10 cellular contexts compared by ENCODE assay signal in the genomic region with DNA sequence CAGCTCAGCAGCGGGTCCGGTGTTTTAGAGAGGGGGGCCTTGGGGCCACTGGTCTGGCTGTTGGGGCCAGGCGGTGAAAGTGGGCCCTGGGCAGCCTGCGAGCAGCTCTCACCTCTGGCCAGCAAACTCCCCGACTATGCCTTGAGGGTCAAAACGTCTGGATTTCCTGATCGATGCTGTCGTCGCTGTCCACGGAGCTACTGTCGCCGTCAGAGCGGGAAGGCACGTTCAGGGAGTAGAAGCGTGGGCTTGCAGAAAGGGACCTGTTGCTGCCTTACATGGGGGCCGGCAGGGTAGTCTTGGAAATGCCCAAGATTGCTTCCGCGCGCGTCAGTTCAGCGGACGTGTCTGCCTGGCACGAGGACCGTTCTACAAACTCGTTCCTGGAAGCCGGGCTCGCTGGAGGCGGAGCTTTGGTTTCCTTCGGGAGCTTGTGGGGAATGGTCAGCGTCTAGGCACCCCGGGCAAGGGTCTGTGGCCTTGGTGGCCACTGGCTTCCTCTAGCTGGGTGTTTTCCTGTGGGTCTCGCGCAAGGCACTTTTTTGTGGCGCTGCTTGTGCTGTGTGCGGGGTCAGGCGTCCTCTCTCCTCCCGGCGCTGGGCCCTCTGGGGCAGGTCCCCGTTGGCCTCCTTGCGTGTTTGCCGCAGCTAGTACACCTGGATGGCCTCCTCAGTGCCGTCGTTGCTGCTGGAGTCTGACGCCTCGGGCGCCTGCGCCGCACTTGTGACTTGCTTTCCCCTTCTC. TPM values are rescaled to one million over a fixed set of nuclear protein-coding genes. Genes with fewer than 3 reads are reported as not detected.
DNase-seq lines count a peak whose midpoint lies in the region; ATAC-seq, FAIRE-seq and TF ChIP-seq lines count a peak whose summit lies in the region.
"Had no signal": no experiment of that assay in that cellular context is flagged by ENCODE, and none has a peak within 500 bp of the region (broad histone marks: within the 10 kb centered on the region; RNA-seq: fewer than 3 reads in every experiment).

No MANE protein-coding gene starts in this region.

- no peak overlapping the region for H3K56ac ChIP-seq in H9 (ENCODE audit: insufficient read length, low read depth, low read length)

- WGBS in H9 (ENCODE audit: extremely low coverage, insufficient read length, low lambda C conversion rate): no CpG with 5 or more reads among the region's 48 CpGs
- WGBS in right cardiac atrium: 68% methylated on average over 48 of the region's 48 CpGs
- WGBS in small intestine, 3 donors: 55 to 65% (median 59%) methylated on average over 46 to 48 of the region's 48 CpGs
- WGBS in lower leg skin, 2 donors: 50 to 77% methylated on average over 48 of the region's 48 CpGs
- 95 to 97% methylated on average over 42 to 48 of the region's 48 CpGs for WGBS in endodermal cell (ENCODE audit: insufficient coverage in 1 of 2, insufficient read length in 1 of 2), 2 experiments

- H3K4me1 Mint-ChIP-seq in H9 (peaks cover 0 to 4% of the 10 kb centered on the region in 2 experiments; a peak in 1 of 4 replicates), endodermal cell (no peaks in the 10 kb centered on the region)
- H3K4me1 Mint-ChIP-seq in activated T-helper 2 cell treated with anti-CD3 and anti-CD28 coated beads, Interferon-gamma antibody, Interleukin-2, Interleukin-4, amounts not matched to agents 10 μg/mL and 5 μg/mL and 100 μg/mL, durations not matched to agents 14 hours and 24 hours and 36 hours (ENCODE audit: low read depth): peaks cover 15% of the 10 kb centered on the region

- no peak overlapping the region for H2AK5ac ChIP-seq in H9 (ENCODE audit: insufficient read length, low read length)

- H3K27ac Mint-ChIP-seq in H9 (peak overlapping the region in 2 of 3 experiments; percentile 64 to 87; a peak in 2 of 7 replicates), endodermal cell (no peak overlapping the region)
- no peak overlapping the region for H3K27ac Mint-ChIP-seq in activated T-helper 2 cell treated with anti-CD3 and anti-CD28 coated beads, Interferon-gamma antibody, Interleukin-2, Interleukin-4, amounts not matched to agents 10 μg/mL and 5 μg/mL and 100 μg/mL, durations not matched to agents 14 hours and 24 hours and 36 hours

- no peak overlapping the region for H2BK12ac ChIP-seq in H9 (ENCODE audit: insufficient read length, low read depth, low read length)

- no peak overlapping the region for H2BK120ac ChIP-seq in H9 (ENCODE audit: low read depth, low read length, poor library complexity, severe bottlenecking)

- no peak for DNase-seq in H9
- no peak for DNase-seq in activated T-helper 2 cell treated with anti-CD3 and anti-CD28 coated beads, Interferon-gamma antibody, Interleukin-2, Interleukin-4, amounts not matched to agents 10 μg/mL and 5 μg/mL and 100 μg/mL, durations not matched to agents 14 hours and 24 hours and 36 hours (ENCODE audit: low spot score)
- DNase-seq in right cardiac atrium: peak; percentile 46 to 66 (median 59)
- DNase-seq in small intestine: peak; percentile 30
- DNase-seq in NCI-H1105 (lab: John Stamatoyannopoulos, UW): no peak
- DNase-seq in lower leg skin (ENCODE audit: low spot score in 2 of 2): no peak
- DNase-seq in endodermal cell: no peak
- DNase-seq: stimulated activated naive CD4-positive, alpha-beta T cell treated with Interleukin-2 at 50 U/mL for 16 hours had no signal

- no peak overlapping the region for H4K8ac ChIP-seq in H9 (replicated peaks; ENCODE audit: insufficient read length, low read depth, low read length)

- no peak overlapping the region for H3T11ph ChIP-seq in H9 (ENCODE audit: low read length)

- no peaks in the 10 kb centered on the region for H3K4me1 ChIP-seq in H9 (ENCODE audit: insufficient read depth, low read length)
- no peaks in the 10 kb centered on the region for H3K4me1 ChIP-seq in right cardiac atrium (ENCODE audit: control insufficient read depth, insufficient read depth, low read length)
- H3K4me1 ChIP-seq in small intestine (ENCODE audit: control insufficient read depth in 2 of 2, insufficient read depth in 1 of 2, low read depth in 1 of 2, low read length in 1 of 2): no peaks in the 10 kb centered on the region
- H3K4me1 ChIP-seq in endodermal cell (ENCODE audit: control insufficient read depth, insufficient read depth, low read length): no peaks in the 10 kb centered on the region
- H3K4me1 ChIP-seq: prostate gland had no signal

- H2BK5ac ChIP-seq in H9 (ENCODE audit: insufficient read length, low read length): no peak overlapping the region

- H3K4me2 ChIP-seq in H9 (ENCODE audit: insufficient read depth, insufficient read length, low read length): no peak overlapping the region

- H3K9me3 Mint-ChIP-seq in H9 (peaks cover 19 to 24% of the 10 kb centered on the region in 2 experiments), endodermal cell (peaks cover 31% of the 10 kb centered on the region)
- peaks cover 27% of the 10 kb centered on the region for H3K9me3 Mint-ChIP-seq in activated T-helper 2 cell treated with anti-CD3 and anti-CD28 coated beads, Interferon-gamma antibody, Interleukin-2, Interleukin-4, amounts not matched to agents 10 μg/mL and 5 μg/mL and 100 μg/mL, durations not matched to agents 14 hours and 24 hours and 36 hours

- H3K4ac ChIP-seq in H9 (ENCODE audit: low read depth, low read length): no peak overlapping the region

- no peak overlapping the region for H2AFZ ChIP-seq in H9 (ENCODE audit: low read length)

- no peaks in the 10 kb centered on the region for H4K20me1 ChIP-seq in H9 (ENCODE audit: control insufficient read depth, insufficient read depth, insufficient read length)

- FAIRE-seq in small intestine (lab: Jason Lieb, UNC): no peak

- H3K4me3 ChIP-seq in right cardiac atrium (ENCODE audit: low read length): no peak overlapping the region
- peak overlapping the region; percentile 21 to 26 for H3K4me3 ChIP-seq in small intestine (ENCODE audit: low read depth in 1 of 2, low read length in 2 of 2)
- H3K4me3 ChIP-seq in lower leg skin (ENCODE audit: low read depth, poor library complexity, severe bottlenecking): no peak overlapping the region
- no peak overlapping the region for H3K4me3 ChIP-seq in endodermal cell (ENCODE audit: low read length)
- H3K4me3 ChIP-seq: prostate gland had no signal

- no peaks in the 10 kb centered on the region for H3K23me2 ChIP-seq in H9 (ENCODE audit: insufficient read length, low read depth, low read length, poor library complexity, severe bottlenecking)

- H2BK15ac ChIP-seq in H9 (ENCODE audit: low read depth, low read length): no peak overlapping the region

- H3K9me3 ChIP-seq in H9 (ENCODE audit: control insufficient read depth, low read depth, low read length): no peaks in the 10 kb centered on the region
- H3K9me3 ChIP-seq in right cardiac atrium (ENCODE audit: control insufficient read depth, low read length): no peaks in the 10 kb centered on the region
- H3K9me3 ChIP-seq in small intestine (ENCODE audit: control insufficient read depth, low read depth): no peaks in the 10 kb centered on the region
- H3K9me3 ChIP-seq in endodermal cell (ENCODE audit: control insufficient read depth, low read length): peaks cover 8% of the 10 kb centered on the region
- H3K9me3 ChIP-seq: prostate gland had no signal

- H3K18ac ChIP-seq in H9 (ENCODE audit: insufficient read length, low read depth, low read length): no peak overlapping the region

- no peak overlapping the region for H2BK20ac ChIP-seq in H9 (ENCODE audit: low read depth, low read length, poor library complexity, severe bottlenecking)

- no peak overlapping the region for H3K27ac ChIP-seq in H9 (ENCODE audit: insufficient read length, low read depth, low read length)
- H3K27ac ChIP-seq in right cardiac atrium (ENCODE audit: low read length): no peak overlapping the region
- H3K27ac ChIP-seq in small intestine (ENCODE audit: low read depth in 1 of 2, low read length in 1 of 2): peak overlapping the region in 1 of 2 donors; percentile 45
- H3K27ac ChIP-seq in endodermal cell (ENCODE audit: low read depth, low read length): no peak overlapping the region
- H3K27ac ChIP-seq: prostate gland had no signal

- H3K9ac ChIP-seq in H9 (ENCODE audit: extremely low read depth, insufficient read length, low read length) (no peak overlapping the region), endodermal cell (ENCODE audit: extremely low read depth, low read length, poor library complexity, severe bottlenecking) (no peak overlapping the region)

- no peak overlapping the region for H3K14ac ChIP-seq in H9 (ENCODE audit: insufficient read depth, low read length)

- TF ChIP-seq POLR2A in lower leg skin (IDR thresholded peaks at IDR 0.05): no peak

- no peaks in the 10 kb centered on the region for H3K79me2 ChIP-seq in H9 (ENCODE audit: insufficient read depth, low read length)

- H3K36me3 ChIP-seq in small intestine (ENCODE audit: control insufficient read depth in 2 of 2, insufficient read depth in 2 of 2, low read length in 2 of 2) (peaks cover 0 to 3% of the 10 kb centered on the region in 2 donors), endodermal cell (ENCODE audit: control insufficient read depth, insufficient read depth, low read length) (no peaks in the 10 kb centered on the region)
- H3K36me3 ChIP-seq: prostate gland had no signal

- no peak overlapping the region for H4K5ac ChIP-seq in H9 (ENCODE audit: insufficient read length, low read depth, low read length)

- H3K4me3 Mint-ChIP-seq in H9: no peak overlapping the region
- H3K4me3 Mint-ChIP-seq in activated T-helper 2 cell treated with anti-CD3 and anti-CD28 coated beads, Interferon-gamma antibody, Interleukin-2, Interleukin-4, amounts not matched to agents 10 μg/mL and 5 μg/mL and 100 μg/mL, durations not matched to agents 14 hours and 24 hours and 36 hours (ENCODE audit: low read depth): peak overlapping the region; percentile 57
- no peak overlapping the region for H3K4me3 Mint-ChIP-seq in endodermal cell

- ATAC-seq in right cardiac atrium: peak; percentile 14 to 45
- no peak for ATAC-seq in HG03469 (IDR thresholded peaks at IDR 0.05; ENCODE audit: unreplicated experiment)

- H3K36me3 Mint-ChIP-seq in H9 (ENCODE audit: insufficient read depth in 1 of 3, low read depth in 3 of 3) (peaks cover 14 to 40% (median 25%) of the 10 kb centered on the region in 3 experiments), endodermal cell (ENCODE audit: low read depth) (peaks cover 41% of the 10 kb centered on the region)
- H3K36me3 Mint-ChIP-seq in activated T-helper 2 cell treated with anti-CD3 and anti-CD28 coated beads, Interferon-gamma antibody, Interleukin-2, Interleukin-4, amounts not matched to agents 10 μg/mL and 5 μg/mL and 100 μg/mL, durations not matched to agents 14 hours and 24 hours and 36 hours (ENCODE audit: low read depth): peaks cover 72% of the 10 kb centered on the region

- intact Hi-C loops in activated T-helper 2 cell treated with anti-CD3 and anti-CD28 coated beads, Interferon-gamma antibody, Interleukin-2, Interleukin-4, amounts not matched to agents 10 μg/mL and 5 μg/mL and 100 μg/mL, durations not matched to agents 14 hours and 24 hours and 36 hours (cut with micrococcal nuclease): no loop called here
- intact Hi-C loops in right cardiac atrium (cut with DNase I) (no loop called here), lower leg skin (cut with DNase I; ENCODE audit: low total_unique reads) (loop anchor here (10.0 kb wide), 1 partner anchor 76 kb away; no protein-coding TSS in a partner anchor)

- H3K27me3 ChIP-seq in H9 (ENCODE audit: insufficient read depth, low read length) (no peaks in the 10 kb centered on the region), right cardiac atrium (ENCODE audit: control insufficient read depth, insufficient read depth) (no peaks in the 10 kb centered on the region), small intestine (ENCODE audit: control insufficient read depth in 2 of 2, insufficient read depth in 2 of 2, low read length in 2 of 2) (no peaks in the 10 kb centered on the region), endodermal cell (ENCODE audit: control insufficient read depth, insufficient read depth, low read length, poor library complexity, severe bottlenecking) (no peaks in the 10 kb centered on the region)

- no peak overlapping the region for H3K23ac ChIP-seq in H9 (ENCODE audit: insufficient read length, low read depth, low read length)

- no peak overlapping the region for H4K91ac ChIP-seq in H9 (ENCODE audit: insufficient read length, low read depth, low read length)

- H3K79me1 ChIP-seq in H9 (ENCODE audit: insufficient read depth, low read depth, low read length, poor library complexity, severe bottlenecking): no peaks in the 10 kb centered on the region

- no peak for TF ChIP-seq CTCF in H9 (conservative IDR thresholded peaks at IDR 0.05)
- no peak for TF ChIP-seq CTCF in lower leg skin (IDR thresholded peaks at IDR 0.05)
- TF ChIP-seq CTCF in endodermal cell (conservative IDR thresholded peaks at IDR 0.05): no peak

- H3K27me3 Mint-ChIP-seq in H9 (ENCODE audit: low read depth): no peaks in the 10 kb centered on the region; the same call in 1 of the 2 replicates
- peaks cover 4% of the 10 kb centered on the region for H3K27me3 Mint-ChIP-seq in activated T-helper 2 cell treated with anti-CD3 and anti-CD28 coated beads, Interferon-gamma antibody, Interleukin-2, Interleukin-4, amounts not matched to agents 10 μg/mL and 5 μg/mL and 100 μg/mL, durations not matched to agents 14 hours and 24 hours and 36 hours (ENCODE audit: low read depth)
- H3K27me3 Mint-ChIP-seq in endodermal cell (ENCODE audit: insufficient read depth): no peaks in the 10 kb centered on the region

RNA-seq across cellular contexts. Expression of gene RB1, which starts 15.3 kb away (rescaled TPM):
- total RNA-seq in H9 (2021): 19.6 and 20.5 TPM in 2 replicates
- total RNA-seq in activated T-helper 2 cell treated with anti-CD3 and anti-CD28 coated beads, Interferon-gamma antibody, Interleukin-2, Interleukin-4, amounts not matched to agents 10 μg/mL and 5 μg/mL and 100 μg/mL, durations not matched to agents 14 hours and 24 hours and 36 hours: 27.1 and 28.0 TPM in 2 replicates
- 10 to 100 TPM; 21.8 to 29.0 (median 27.3) TPM for total RNA-seq in right cardiac atrium
- polyA plus RNA-seq in right cardiac atrium: 12.3 TPM
- 10 to 100 TPM; 11.9 to 25.1 (median 15.2) TPM for polyA plus RNA-seq in small intestine
- total RNA-seq in lower leg skin: 10 to 100 TPM; 15.8 to 20.0 (median 16.4) TPM
- total RNA-seq in endodermal cell: 10 to 100 TPM; 18.7 to 20.1 TPM
- polyA plus RNA-seq in endodermal cell (2013, experiment 1 of 2): 39.4 TPM
- polyA plus RNA-seq in endodermal cell (2013, experiment 2 of 2): 39.9 TPM

Comparison
In these comparisons a context has a peak if more than half of its experiments do, and no peak if none do; other contexts are left out.
1. DNase-seq: peak in right cardiac atrium (3 of 3) and small intestine (single experiment); none in H9 (single experiment), activated T-helper 2 cell treated with anti-CD3 and anti-CD28 coated beads, Interferon-gamma antibody, Interleukin-2, Interleukin-4, amounts not matched to agents 10 μg/mL and 5 μg/mL and 100 μg/mL, durations not matched to agents 14 hours and 24 hours and 36 hours (single experiment), NCI-H1105 (single experiment), lower leg skin (0 of 2) and endodermal cell (single experiment).
2. H3K27ac Mint-ChIP-seq: peak in H9 (2 of 3); none in activated T-helper 2 cell treated with anti-CD3 and anti-CD28 coated beads, Interferon-gamma antibody, Interleukin-2, Interleukin-4, amounts not matched to agents 10 μg/mL and 5 μg/mL and 100 μg/mL, durations not matched to agents 14 hours and 24 hours and 36 hours (single experiment) and endodermal cell (single experiment).
3. H3K4me3 ChIP-seq: peak in small intestine (2 of 2); none in right cardiac atrium (single experiment), lower leg skin (single experiment) and endodermal cell (single experiment).